Comparison of ENCODE assay signal across 8 cellular contexts in the genomic region with DNA sequence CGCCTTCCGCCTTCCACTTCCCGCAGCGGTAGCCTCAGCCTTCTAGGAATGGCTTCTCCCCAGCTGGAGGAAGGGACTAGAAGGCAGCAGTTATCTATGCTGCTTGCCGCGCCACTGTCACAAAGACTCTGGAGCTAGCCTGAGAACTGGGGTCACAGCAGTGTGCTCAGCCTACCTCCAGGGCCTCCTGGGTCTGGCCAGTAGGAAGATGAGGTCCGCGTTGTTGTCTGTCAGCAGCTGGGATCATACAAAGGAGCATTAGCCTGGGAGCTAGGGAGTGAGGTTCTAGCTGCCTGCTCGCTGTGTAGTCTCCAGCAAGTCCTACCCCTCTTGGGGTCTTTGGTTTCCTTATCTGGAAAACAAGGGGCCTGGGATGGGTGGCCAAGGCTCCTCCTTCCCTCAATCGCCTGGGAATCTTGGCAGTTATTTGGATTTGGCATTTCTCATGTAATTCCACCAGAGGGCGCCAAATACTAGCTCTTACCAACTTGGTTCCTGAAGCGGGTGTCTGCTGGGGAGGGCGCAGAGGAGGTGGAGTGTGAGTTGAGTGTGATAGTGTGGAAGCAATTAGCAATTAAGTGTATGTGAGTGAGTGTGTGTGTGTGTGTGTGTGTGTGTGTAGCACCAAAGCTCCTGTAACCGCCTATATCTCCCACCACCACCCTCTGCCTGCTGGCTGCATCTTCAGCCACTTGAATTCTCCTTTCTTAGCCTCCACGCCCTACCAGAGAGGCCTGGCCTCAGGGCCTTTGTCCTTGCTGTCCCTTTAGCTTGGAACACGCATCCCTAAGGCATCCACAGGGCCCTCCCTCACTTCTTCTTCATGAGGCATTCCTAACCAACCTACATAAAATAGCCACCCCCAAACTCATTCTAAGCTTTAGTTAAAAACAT.
DNase-seq lines count a peak whose midpoint lies in the region; ATAC-seq and TF ChIP-seq lines count a peak whose summit lies in the region.

No MANE protein-coding gene starts in this region.

- DNase-seq in G401 (ENCODE audit: low spot score) (peak; percentile 87), NCI-H345 (lab: John Stamatoyannopoulos, UW) (peak; percentile 77), endothelial cell (ENCODE audit: low spot score) (peak; percentile 53), mesothelial cell of epicardium (ENCODE audit: low spot score in 2 of 2, unreplicated experiment in 2 of 2) (peak in 1 of 2 experiments; percentile 47), stomach (peak; percentile 56)
- DNase-seq in activated CD8-positive, alpha-beta memory T cell treated with anti-CD3 and anti-CD28 coated beads for 24 hours, result peak; percentile 67

- no peaks in the 10 kb centered on the region for H3K4me1 Mint-ChIP-seq in endothelial cell (ENCODE audit: unreplicated experiment)
- H3K4me1 Mint-ChIP-seq in mesothelial cell of epicardium, result no peaks in the 10 kb centered on the region

- H3K4me3 ChIP-seq in stomach, result no peak overlapping the region

- no peak overlapping the region for H3K27ac Mint-ChIP-seq in endothelial cell (ENCODE audit: unreplicated experiment)
- no peak overlapping the region for H3K27ac Mint-ChIP-seq in mesothelial cell of epicardium

- H3K36me3 Mint-ChIP-seq in endothelial cell (ENCODE audit: low read depth, unreplicated experiment) (no peaks in the 10 kb centered on the region), mesothelial cell of epicardium (no peaks in the 10 kb centered on the region)

- TF ChIP-seq POLR2A in stomach (IDR thresholded peaks at IDR 0.05), result no peak

- 54 to 62% (median 58%) methylated on average over 16 of the region's 16 CpGs for WGBS in stomach, 5 donors

- no peak overlapping the region for H3K27ac ChIP-seq in stomach

- no peak for TF ChIP-seq EP300 in stomach (IDR thresholded peaks at IDR 0.05)

- H3K9me3 Mint-ChIP-seq in endothelial cell (ENCODE audit: unreplicated experiment), result no peaks in the 10 kb centered on the region
- H3K9me3 Mint-ChIP-seq in mesothelial cell of epicardium, result no peaks in the 10 kb centered on the region

- no peaks in the 10 kb centered on the region for H3K27me3 Mint-ChIP-seq in endothelial cell (ENCODE audit: unreplicated experiment)
- H3K27me3 Mint-ChIP-seq in mesothelial cell of epicardium (ENCODE audit: low read depth), result peaks cover 30% of the 10 kb centered on the region

- in situ Hi-C loops in G401 (cut with HindIII; ENCODE audit: low sequenced_read_pairs), result no loop called here

- H3K4me3 Mint-ChIP-seq in endothelial cell (ENCODE audit: unreplicated experiment) (no peak overlapping the region), mesothelial cell of epicardium (no peak overlapping the region)

- intact Hi-C loops in stomach (cut with DNase I; ENCODE audit: low total_unique reads), result loop anchor here (2.0 to 10.0 kb wide), 2 partner anchors 129 to 453 kb away; no protein-coding TSS in a partner anchor

- H3K36me3 ChIP-seq in stomach, result no peaks in the 10 kb centered on the region

- ATAC-seq in HG03039 (IDR thresholded peaks at IDR 0.05; ENCODE audit: unreplicated experiment), result peak; percentile 64
- no peak for ATAC-seq in GM21360 (IDR thresholded peaks at IDR 0.05; ENCODE audit: unreplicated experiment)

- H3K4me1 ChIP-seq in stomach, result no peaks in the 10 kb centered on the region

- no peaks in the 10 kb centered on the region for H3K27me3 ChIP-seq in stomach

- peak; percentile 87 for TF ChIP-seq CTCF in endothelial cell (IDR thresholded peaks at IDR 0.05; ENCODE audit: unreplicated experiment)
- TF ChIP-seq CTCF in mesothelial cell of epicardium (IDR thresholded peaks at IDR 0.05; ENCODE audit: unreplicated experiment), result peak; percentile 88
- TF ChIP-seq CTCF in stomach (IDR thresholded peaks at IDR 0.05), result peak in 5 of 7 experiments; percentile 68 to 85 (median 78)

- no peaks in the 10 kb centered on the region for H3K9me3 ChIP-seq in stomach
